In the genomic region with DNA sequence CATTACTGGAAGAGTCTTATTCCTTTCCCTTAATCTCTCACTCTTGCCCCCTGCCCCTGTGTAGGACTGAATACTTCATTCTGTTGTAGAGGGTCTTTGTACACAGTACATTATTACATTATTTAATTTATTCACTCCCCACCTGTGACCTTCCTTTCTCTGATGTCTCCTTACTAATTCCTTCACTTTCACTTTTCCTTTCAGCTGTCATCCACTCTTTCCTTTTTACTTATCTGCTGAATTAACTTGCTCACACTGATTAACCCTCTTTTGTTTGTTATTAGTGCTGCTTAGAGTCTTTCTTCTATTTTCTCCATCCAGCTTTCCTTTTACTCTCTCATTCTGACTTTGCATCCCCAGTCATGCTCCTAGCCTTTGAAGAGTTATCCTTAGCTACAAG, we compare ENCODE assay signal across 23 cellular contexts. TPM values are rescaled to one million over a fixed set of nuclear protein-coding genes. Genes with fewer than 3 reads are reported as not detected.
A peak's percentile ranks its signal among the peaks of the same experiment; 100 is the strongest.
DNase-seq lines count a peak whose midpoint lies in the region; ATAC-seq, FAIRE-seq and TF ChIP-seq lines count a peak whose summit lies in the region.
"Had no signal": no experiment of that assay in that cellular context is flagged by ENCODE, and none has a peak within 500 bp of the region (broad histone marks: within the 10 kb centered on the region; RNA-seq: fewer than 3 reads in every experiment).

No MANE protein-coding gene starts in this region.

- no peaks in the 10 kb centered on the region for H3K27me3 Mint-ChIP-seq in activated CD4-positive, alpha-beta T cell treated with anti-CD3 and anti-CD28 coated beads for 36 hours
- no peaks in the 10 kb centered on the region for H3K27me3 Mint-ChIP-seq in stimulated activated naive CD8-positive, alpha-beta T cell treated with anti-CD3 and anti-CD28 coated beads, Interleukin-15, Interleukin-2, amounts not matched to agents 100 ng/mL and 50 ng/mL, for 24 hours
- H3K27me3 Mint-ChIP-seq in activated naive CD8-positive, alpha-beta T cell treated with anti-CD3 and anti-CD28 coated beads, Interleukin-2, amount 50 U/mL, for 24 hours: peaks cover under 1% of the 10 kb centered on the region
- peaks cover 5% of the 10 kb centered on the region for H3K27me3 Mint-ChIP-seq in neural progenitor cell (ENCODE audit: insufficient read depth, low read depth)
- H3K27me3 Mint-ChIP-seq: IgD-negative memory B cell had no signal

- H3K36me3 ChIP-seq in neural progenitor cell: peaks cover 9% of the 10 kb centered on the region

- no peak overlapping the region for H3K4me3 Mint-ChIP-seq in activated CD4-positive, alpha-beta T cell treated with anti-CD3 and anti-CD28 coated beads for 36 hours
- no peak overlapping the region for H3K4me3 Mint-ChIP-seq in stimulated activated naive CD8-positive, alpha-beta T cell treated with anti-CD3 and anti-CD28 coated beads, Interleukin-15, Interleukin-2, amounts not matched to agents 100 ng/mL and 50 ng/mL, for 24 hours
- no peak overlapping the region for H3K4me3 Mint-ChIP-seq in activated naive CD8-positive, alpha-beta T cell treated with anti-CD3 and anti-CD28 coated beads, Interleukin-2, amount 50 U/mL, for 24 hours
- H3K4me3 Mint-ChIP-seq in neural progenitor cell: no peak overlapping the region
- H3K4me3 Mint-ChIP-seq: CD8-positive, alpha-beta T cell; IgD-negative memory B cell had no signal

- H3K9me3 Mint-ChIP-seq in activated CD4-positive, alpha-beta T cell treated with anti-CD3 and anti-CD28 coated beads for 36 hours (ENCODE audit: low read depth): no peaks in the 10 kb centered on the region
- no peaks in the 10 kb centered on the region for H3K9me3 Mint-ChIP-seq in stimulated activated naive CD8-positive, alpha-beta T cell treated with anti-CD3 and anti-CD28 coated beads, Interleukin-15, Interleukin-2, amounts not matched to agents 100 ng/mL and 50 ng/mL, for 24 hours
- H3K9me3 Mint-ChIP-seq in activated naive CD8-positive, alpha-beta T cell treated with anti-CD3 and anti-CD28 coated beads, Interleukin-2, amount 50 U/mL, for 24 hours: no peaks in the 10 kb centered on the region
- H3K9me3 Mint-ChIP-seq in neural progenitor cell: no peaks in the 10 kb centered on the region
- H3K9me3 Mint-ChIP-seq: CD8-positive, alpha-beta T cell; IgD-negative memory B cell had no signal

- intact Hi-C loops in activated CD4-positive, alpha-beta T cell treated with anti-CD3 and anti-CD28 coated beads for 36 hours (cut with DNase I, micrococcal nuclease): no loop called here

- peaks cover 47% of the 10 kb centered on the region for H3K36me3 Mint-ChIP-seq in activated CD4-positive, alpha-beta T cell treated with anti-CD3 and anti-CD28 coated beads for 36 hours (ENCODE audit: low read depth)
- peaks cover 43% of the 10 kb centered on the region for H3K36me3 Mint-ChIP-seq in stimulated activated naive CD8-positive, alpha-beta T cell treated with anti-CD3 and anti-CD28 coated beads, Interleukin-15, Interleukin-2, amounts not matched to agents 100 ng/mL and 50 ng/mL, for 24 hours (ENCODE audit: low read depth)
- H3K36me3 Mint-ChIP-seq in activated naive CD8-positive, alpha-beta T cell treated with anti-CD3 and anti-CD28 coated beads, Interleukin-2, amount 50 U/mL, for 24 hours (ENCODE audit: low read depth): peaks cover 34% of the 10 kb centered on the region
- H3K36me3 Mint-ChIP-seq in neural progenitor cell: peaks cover 18% of the 10 kb centered on the region

- DNase-seq in activated CD4-positive, alpha-beta T cell treated with anti-CD3 and anti-CD28 coated beads for 36 hours: no peak
- no peak for DNase-seq in activated CD4-positive, alpha-beta T cell treated with anti-CD3 and anti-CD28 coated beads for 4 hours
- no peak for DNase-seq in stimulated activated naive CD8-positive, alpha-beta T cell treated with anti-CD3 and anti-CD28 coated beads, Interleukin-15, Interleukin-2, amounts not matched to agents 100 U/mL and 50 U/mL, for 24 hours
- no peak for DNase-seq in activated naive CD8-positive, alpha-beta T cell treated with anti-CD3 and anti-CD28 coated beads, Interleukin-2, amount 50 U/mL, for 24 hours
- no peak for DNase-seq in GM19239 (ENCODE audit: insufficient read length, low spot score)
- DNase-seq in neural progenitor cell (ENCODE audit: low spot score): no peak
- DNase-seq: CD8-positive, alpha-beta T cell; DMS79 treated with DMSO at 0.1 percent for 48 hours; GM23248; HCEC 1CT; NCI-H187 treated with DMSO at 0.1 percent for 48 hours; NCI-H2171; NCI-H446 treated with DMSO at 0.1 percent for 48 hours; RPMI8226 had no signal

- peaks cover 16% of the 10 kb centered on the region for H3K4me1 Mint-ChIP-seq in activated CD4-positive, alpha-beta T cell treated with anti-CD3 and anti-CD28 coated beads for 36 hours
- H3K4me1 Mint-ChIP-seq in stimulated activated naive CD8-positive, alpha-beta T cell treated with anti-CD3 and anti-CD28 coated beads, Interleukin-15, Interleukin-2, amounts not matched to agents 100 ng/mL and 50 ng/mL, for 24 hours (ENCODE audit: low read depth): peaks cover 15% of the 10 kb centered on the region
- H3K4me1 Mint-ChIP-seq in activated naive CD8-positive, alpha-beta T cell treated with anti-CD3 and anti-CD28 coated beads, Interleukin-2, amount 50 U/mL, for 24 hours: peaks cover 6% of the 10 kb centered on the region
- no peaks in the 10 kb centered on the region for H3K4me1 Mint-ChIP-seq in neural progenitor cell

- H3K4me2 ChIP-seq in neural progenitor cell: no peak overlapping the region

- H4K20me1 ChIP-seq in neural progenitor cell (ENCODE audit: low read depth): no peaks in the 10 kb centered on the region

- TF ChIP-seq CTCF in neural progenitor cell (IDR thresholded peaks at IDR 0.05): no peak

- H2AFZ ChIP-seq in neural progenitor cell (replicated peaks): no peak overlapping the region
- H2AFZ ChIP-seq: GM23248 had no signal

- peaks cover 7% of the 10 kb centered on the region for H3F3A ChIP-seq in neural progenitor cell (ENCODE audit: low read depth)

- ATAC-seq in activated CD4-positive, alpha-beta T cell treated with anti-CD3 and anti-CD28 coated beads for 36 hours: peak; percentile 44
- no peak for ATAC-seq in stimulated activated naive CD8-positive, alpha-beta T cell treated with anti-CD3 and anti-CD28 coated beads, Interleukin-15, Interleukin-2, amounts not matched to agents 100 U/mL and 50 U/mL, for 24 hours
- ATAC-seq in activated naive CD8-positive, alpha-beta T cell treated with anti-CD3 and anti-CD28 coated beads, Interleukin-2, amount 50 U/mL, for 24 hours: no peak
- ATAC-seq in HG03439 (IDR thresholded peaks at IDR 0.05; ENCODE audit: unreplicated experiment): no peak
- ATAC-seq: CD8-positive, alpha-beta T cell had no signal

- no peak overlapping the region for H3K9ac ChIP-seq in neural progenitor cell
- H3K9ac ChIP-seq: GM23248 had no signal

- no peaks in the 10 kb centered on the region for H3K4me1 ChIP-seq in neural progenitor cell

- peaks cover 16% of the 10 kb centered on the region for H3K79me2 ChIP-seq in neural progenitor cell (ENCODE audit: low read depth)

- no peaks in the 10 kb centered on the region for H3K9me3 ChIP-seq in neural progenitor cell (ENCODE audit: low read depth)

- H3K27me3 ChIP-seq in neural progenitor cell: no peaks in the 10 kb centered on the region

- CTCF ChIA-PET in activated CD4-positive, alpha-beta T cell treated with anti-CD3 and anti-CD28 coated beads for 36 hours (lab: Charles Lee): no interaction called here

- FAIRE-seq in GM19239 (lab: Jason Lieb, UNC): no peak
- FAIRE-seq: D721Med, G401.6, HTR-8/SVneo had no signal

- POLR2A ChIA-PET in activated CD4-positive, alpha-beta T cell treated with anti-CD3 and anti-CD28 coated beads for 36 hours (lab: Charles Lee): no interaction called here

- H3K27ac ChIP-seq in neural progenitor cell: no peak overlapping the region
- H3K27ac ChIP-seq: GM23248, HL-60 had no signal

- peak overlapping the region; percentile 17 for H3K27ac Mint-ChIP-seq in activated CD4-positive, alpha-beta T cell treated with anti-CD3 and anti-CD28 coated beads for 36 hours
- H3K27ac Mint-ChIP-seq in stimulated activated naive CD8-positive, alpha-beta T cell treated with anti-CD3 and anti-CD28 coated beads, Interleukin-15, Interleukin-2, amounts not matched to agents 100 ng/mL and 50 ng/mL, for 24 hours: peak overlapping the region; percentile 7
- H3K27ac Mint-ChIP-seq in activated naive CD8-positive, alpha-beta T cell treated with anti-CD3 and anti-CD28 coated beads, Interleukin-2, amount 50 U/mL, for 24 hours: peak overlapping the region; percentile 10
- H3K27ac Mint-ChIP-seq in neural progenitor cell: no peak overlapping the region
- H3K27ac Mint-ChIP-seq: CD8-positive, alpha-beta T cell had no signal

- no peak overlapping the region for H3K4me3 ChIP-seq in neural progenitor cell
- H3K4me3 ChIP-seq: GM23248 had no signal

RNA-seq across cellular contexts. Expression of a gene that starts 6.5 kb away (rescaled TPM):
- total RNA-seq in activated CD4-positive, alpha-beta T cell treated with anti-CD3 and anti-CD28 coated beads for 36 hours: 1 to 10 TPM; 1.5 to 1.6 TPM
- 13.6 and 13.8 TPM in 2 replicates for total RNA-seq in neural progenitor cell (ENCODE audit: low replicate concordance)

RNA-seq across cellular contexts. Expression of a gene that starts 7.9 kb away (rescaled TPM):
- 1 to 10 TPM; 5.0 to 6.7 TPM for total RNA-seq in activated CD4-positive, alpha-beta T cell treated with anti-CD3 and anti-CD28 coated beads for 36 hours
- 36.8 and 40.5 TPM in 2 replicates for total RNA-seq in neural progenitor cell (ENCODE audit: low replicate concordance)

RNA-seq across cellular contexts. Expression of a gene that starts 15.8 kb away (rescaled TPM):
- under 1 TPM; 0.14 to 0.25 TPM for total RNA-seq in activated CD4-positive, alpha-beta T cell treated with anti-CD3 and anti-CD28 coated beads for 36 hours
- total RNA-seq in neural progenitor cell (ENCODE audit: low replicate concordance): not detected in 2 replicates
- total RNA-seq: A172; CD8-positive, alpha-beta T cell; LHCN-M2 had no signal

RNA-seq across cellular contexts. Expression of a gene that starts 22.8 kb away (rescaled TPM):
- 1 to 10 TPM; 3.2 to 4.1 TPM for total RNA-seq in activated CD4-positive, alpha-beta T cell treated with anti-CD3 and anti-CD28 coated beads for 36 hours
- total RNA-seq in neural progenitor cell (ENCODE audit: low replicate concordance): 5.9 and 9.8 TPM in 2 replicates

RNA-seq across cellular contexts. Expression of a gene that starts 49.8 kb away (rescaled TPM):
- 1 to 10 TPM; 1.7 to 1.8 TPM for total RNA-seq in activated CD4-positive, alpha-beta T cell treated with anti-CD3 and anti-CD28 coated beads for 36 hours
- 34.6 and 34.7 TPM in 2 replicates for total RNA-seq in neural progenitor cell (ENCODE audit: low replicate concordance)
